18 cellular contexts compared by ENCODE assay signal in genomic region chr20:58043122-58043865, GRCh38.
"Had no signal": no experiment of that assay in that cellular context is flagged by ENCODE, and none has a peak within 500 bp of the region (broad histone marks: within the 10 kb centered on the region; RNA-seq: fewer than 3 reads in every experiment).

No MANE protein-coding gene starts in this region.

- DNase-seq: activated CD4-positive, alpha-beta T cell treated with anti-CD3 and anti-CD28 coated beads for 36 hours; activated CD8-positive, alpha-beta T cell treated with anti-CD3 and anti-CD28 coated beads for 36 hours; activated effector memory CD4-positive, alpha-beta T cell treated with anti-CD3 and anti-CD28 coated beads, Interleukin-2, amount 50 U/mL, for 16 hours; activated naive CD4-positive, alpha-beta T cell treated with anti-CD3 and anti-CD28 coated beads, Interleukin-2, amount 50 U/mL, for 16 hours; activated T-cell treated with anti-CD3 and anti-CD28 coated beads, Interleukin-2, amount 50 U/mL, for 72 hours; brain microvascular endothelial cell; central memory CD4-positive, alpha-beta T cell; erythroblast; left ventricle myocardium inferior; naive thymus-derived CD4-positive, alpha-beta T cell; stimulated activated naive CD4-positive, alpha-beta T cell; tibial artery had no signal

- H3K4me1 ChIP-seq: parathyroid adenoma had no signal

- H3K27ac ChIP-seq: brain microvascular endothelial cell, coronary artery, left ventricle myocardium inferior, parathyroid adenoma, tibial artery had no signal

- H3K9me3 ChIP-seq: left ventricle myocardium inferior, tibial artery had no signal

- H3K79me2 ChIP-seq: parathyroid adenoma had no signal

- FAIRE-seq: endometrium, frontal cortex, TTC549 had no signal

- H3K36me3 ChIP-seq: brain microvascular endothelial cell, left ventricle myocardium inferior, tibial artery had no signal

- H3K27me3 ChIP-seq: brain microvascular endothelial cell, tibial artery had no signal

- H3K4me3 ChIP-seq: coronary artery, left ventricle myocardium inferior, tibial artery had no signal

- H2AFZ ChIP-seq: parathyroid adenoma had no signal

- ATAC-seq: activated CD4-positive, alpha-beta T cell treated with anti-CD3 and anti-CD28 coated beads for 36 hours; activated CD8-positive, alpha-beta T cell treated with anti-CD3 and anti-CD28 coated beads for 36 hours; activated T-cell treated with anti-CD3 and anti-CD28 coated beads, Interleukin-2, amount 50 U/mL, for 72 hours; naive thymus-derived CD4-positive, alpha-beta T cell; WTC11 had no signal

- H3K9ac ChIP-seq: parathyroid adenoma had no signal
